ENCODE assay signal across 14 cellular contexts in genomic region chr4:83440148-83440814, GRCh38.
"Had no signal": no experiment of that assay in that cellular context is flagged by ENCODE, and none has a peak within 500 bp of the region (broad histone marks: within the 10 kb centered on the region; RNA-seq: fewer than 3 reads in every experiment).

No MANE protein-coding gene starts in this region.

- H3K9ac ChIP-seq: neural progenitor cell had no signal

- H3K4me3 ChIP-seq: gastrocnemius medialis, left ventricle myocardium inferior, neural progenitor cell, ovary, thyroid gland, uterus had no signal

- DNase-seq: activated naive CD4-positive, alpha-beta T cell treated with anti-CD3 and anti-CD28 coated beads, Interleukin-2, amount 50 U/mL, for 16 hours; caudate nucleus; cortex of kidney; effector CD8-positive, alpha-beta T cell; gastrocnemius medialis; left ventricle myocardium inferior; ovary; stimulated activated CD4-positive, alpha-beta T cell treated with anti-CD3 and anti-CD28 coated beads, Interleukin-15, amount 100 ng/mL, for 24 hours; stimulated activated CD4-positive, alpha-beta T cell treated with anti-CD3 and anti-CD28 coated beads, Interleukin-4, amount 100 ng/mL, for 4 hours; thyroid gland; uterus had no signal

- H3K27ac ChIP-seq: gastrocnemius medialis, left ventricle myocardium inferior, neural progenitor cell, ovary, thyroid gland, uterus had no signal

- H3K36me3 ChIP-seq: neural progenitor cell, ovary, uterus had no signal

- H3K4me3 Mint-ChIP-seq: neural progenitor cell had no signal

- H3K4me1 ChIP-seq: gastrocnemius medialis, left ventricle myocardium inferior, neural progenitor cell, thyroid gland, uterus had no signal

- H3K4me1 Mint-ChIP-seq: neural progenitor cell had no signal

- H3K9me3 Mint-ChIP-seq: activated T-helper 2 cell treated with anti-CD3 and anti-CD28 coated beads, Interferon-gamma antibody, Interleukin-2, Interleukin-4, amounts not matched to agents 10 μg/mL and 5 μg/mL and 100 μg/mL, durations not matched to agents 14 hours and 24 hours and 36 hours; neural progenitor cell had no signal

- ATAC-seq: gastrocnemius medialis had no signal

- H3K9me3 ChIP-seq: gastrocnemius medialis, left ventricle myocardium inferior, ovary, thyroid gland, uterus had no signal

- H3K27ac Mint-ChIP-seq: activated T-helper 2 cell treated with anti-CD3 and anti-CD28 coated beads, Interferon-gamma antibody, Interleukin-2, Interleukin-4, amounts not matched to agents 10 μg/mL and 5 μg/mL and 100 μg/mL, durations not matched to agents 14 hours and 24 hours and 36 hours; neural progenitor cell had no signal

- FAIRE-seq: keratinocyte had no signal
